Comparison of ENCODE assay signal across 8 cellular contexts in genomic region chr7:42876182-42877068, GRCh38. TPM values are rescaled to one million over a fixed set of nuclear protein-coding genes. Genes with fewer than 3 reads are reported as not detected.
A peak's percentile ranks its signal among the peaks of the same experiment; 100 is the strongest.
DNase-seq lines count a peak whose midpoint lies in the region; ATAC-seq and TF ChIP-seq lines count a peak whose summit lies in the region.

No MANE protein-coding gene starts in this region.

- no peaks in the 10 kb centered on the region for H3K36me3 ChIP-seq in DND-41 (ENCODE audit: insufficient read depth, low read length)
- H3K36me3 ChIP-seq in ascending aorta: no peaks in the 10 kb centered on the region
- H3K36me3 ChIP-seq in iPS DF 6.9 (ENCODE audit: control insufficient read depth, insufficient read depth, low read length): peaks cover 3% of the 10 kb centered on the region; the same call in 1 of the 2 replicates

- no peaks in the 10 kb centered on the region for H3K9me3 ChIP-seq in DND-41 (ENCODE audit: insufficient read depth, low read length, severe bottlenecking)
- no peaks in the 10 kb centered on the region for H3K9me3 ChIP-seq in ascending aorta
- no peaks in the 10 kb centered on the region for H3K9me3 ChIP-seq in iPS DF 6.9 (ENCODE audit: control insufficient read depth, insufficient read depth, low read length)

- H3K4me1 ChIP-seq in DND-41 (ENCODE audit: insufficient read depth, low read length): no peaks in the 10 kb centered on the region
- H3K4me1 ChIP-seq in ascending aorta: no peaks in the 10 kb centered on the region
- no peaks in the 10 kb centered on the region for H3K4me1 ChIP-seq in iPS DF 6.9 (ENCODE audit: control insufficient read depth, insufficient read depth, low read length)

- in situ Hi-C loops in SK-MEL-5 (cut with HindIII; ENCODE audit: low pct_unique_long_range_greater_than_20kb, low sequenced_read_pairs): no loop called here

- ATAC-seq in DND-41 (ENCODE audit: insufficient read depth, low read depth) (peak; percentile 81), GM19463 (IDR thresholded peaks at IDR 0.05; ENCODE audit: unreplicated experiment) (peak; percentile 78), HG03565 (IDR thresholded peaks at IDR 0.05; ENCODE audit: unreplicated experiment) (peak; percentile 92), HG03095 (IDR thresholded peaks at IDR 0.05; ENCODE audit: unreplicated experiment) (no peak)

- H3K4me3 ChIP-seq in DND-41 (ENCODE audit: low read depth in 1 of 2, low read length in 2 of 2) (no peak overlapping the region), ascending aorta (no peak overlapping the region), iPS DF 6.9 (ENCODE audit: low read length) (no peak overlapping the region)

- H3K9ac ChIP-seq in DND-41 (ENCODE audit: low read depth, low read length): no peak overlapping the region

- no peaks in the 10 kb centered on the region for H3K27me3 ChIP-seq in DND-41 (ENCODE audit: insufficient read depth, low read length, poor library complexity)
- no peaks in the 10 kb centered on the region for H3K27me3 ChIP-seq in ascending aorta
- H3K27me3 ChIP-seq in iPS DF 6.9 (ENCODE audit: control insufficient read depth, insufficient read depth, low read length): no peaks in the 10 kb centered on the region

- intact Hi-C loops in ascending aorta (cut with DNase I): no loop called here

- TF ChIP-seq CTCF in DND-41 (IDR thresholded peaks at IDR 0.05; ENCODE audit: borderline replicate concordance, extremely low read depth, low read length, poor library complexity, severe bottlenecking) (peak; percentile 83), ascending aorta (IDR thresholded peaks at IDR 0.05) (peak; percentile 38 to 72 (median 71))

- H3K27ac ChIP-seq in DND-41 (ENCODE audit: low read length) (no peak overlapping the region), ascending aorta (no peak overlapping the region), iPS DF 6.9 (ENCODE audit: low read length) (no peak overlapping the region)

- H3K79me2 ChIP-seq in DND-41 (ENCODE audit: insufficient read depth, low read length): no peaks in the 10 kb centered on the region

- DNase-seq in DND-41 (peak; percentile 65), SK-MEL-5 (ENCODE audit: low read depth, low spot score) (peak; percentile 87), ascending aorta (ENCODE audit: low spot score in 2 of 2) (no peak), iPS DF 6.9 (ENCODE audit: low read depth, low spot score) (peak; percentile 63)
- DNase-seq in stimulated activated CD4-positive, alpha-beta T cell treated with anti-CD3 and anti-CD28 coated beads, Interleukin-15, amount 100 ng/mL, for 48 hours (ENCODE audit: low read depth in 2 of 2): peak; percentile 41 to 46

- WGBS in iPS DF 6.9 (ENCODE audit: insufficient coverage, insufficient read length): no CpG with 5 or more reads among the region's 5 CpGs

- no peaks in the 10 kb centered on the region for H4K20me1 ChIP-seq in DND-41 (ENCODE audit: insufficient read depth, low read length)

- H3K4me2 ChIP-seq in DND-41 (ENCODE audit: insufficient read depth, low read length): no peak overlapping the region

- H2AFZ ChIP-seq in DND-41 (ENCODE audit: low read depth, low read length): no peak overlapping the region

RNA-seq across cellular contexts. Expression of gene C7orf25, which starts 35.4 kb away (rescaled TPM):
- total RNA-seq in SK-MEL-5 (2014; rRNA removed; shearing (Covaris generic)): 4.5 and 9.0 TPM in 2 replicates
- 12.6 and 15.4 TPM in 2 replicates for polyA plus RNA-seq in SK-MEL-5 (2015; cell fraction: cytosol; rRNA removed)
- polyA plus RNA-seq in SK-MEL-5 (2015; cell fraction: nucleus; rRNA removed): 17.8 and 28.4 TPM in 2 replicates
- 0.75 TPM for total RNA-seq in ascending aorta

RNA-seq across cellular contexts. Expression of gene PSMA2, which starts 55.5 kb away (rescaled TPM):
- 155 and 176 TPM in 2 replicates for total RNA-seq in SK-MEL-5 (2014; rRNA removed; shearing (Covaris generic))
- polyA plus RNA-seq in SK-MEL-5 (2015; cell fraction: cytosol; rRNA removed): 81.9 and 82.9 TPM in 2 replicates
- 44.7 and 52.9 TPM in 2 replicates for polyA plus RNA-seq in SK-MEL-5 (2015; cell fraction: nucleus; rRNA removed)
- 61.4 TPM for total RNA-seq in ascending aorta

RNA-seq across cellular contexts. Expression of gene MRPL32, which starts 55.8 kb away (rescaled TPM):
- total RNA-seq in SK-MEL-5 (2014; rRNA removed; shearing (Covaris generic)): 99.9 and 117 TPM in 2 replicates
- polyA plus RNA-seq in SK-MEL-5 (2015; cell fraction: cytosol; rRNA removed): 51.7 and 83.7 TPM in 2 replicates
- 240 and 252 TPM in 2 replicates for polyA plus RNA-seq in SK-MEL-5 (2015; cell fraction: nucleus; rRNA removed)
- total RNA-seq in ascending aorta: 24.3 TPM

Comparison
In these comparisons a context has a peak if more than half of its experiments do, and no peak if none do; other contexts are left out.
1. DNase-seq: peak in DND-41 (single experiment), SK-MEL-5 (single experiment), iPS DF 6.9 (single experiment) and stimulated activated CD4-positive, alpha-beta T cell treated with anti-CD3 and anti-CD28 coated beads, Interleukin-15, amount 100 ng/mL, for 48 hours (2 of 2); none in ascending aorta (0 of 2).